In genomic region chr9:75739884-75740611, GRCh38 we compare ENCODE assay signal across 21 cellular contexts.
DNase-seq lines count a peak whose midpoint lies in the region; ATAC-seq and TF ChIP-seq lines count a peak whose summit lies in the region.
"Had no signal": no experiment of that assay in that cellular context is flagged by ENCODE, and none has a peak within 500 bp of the region (broad histone marks: within the 10 kb centered on the region; RNA-seq: fewer than 3 reads in every experiment).

No MANE protein-coding gene starts in this region.

- H3K9ac ChIP-seq in SK-N-MC (ENCODE audit: insufficient read length) = no peak overlapping the region
- H3K9ac ChIP-seq: BLaER1 treated with 17β-estradiol and CSF1 and Interleukin-3, amounts not matched to agents 10 nM and 100 nM; GM23248 had no signal

- H3K4me3 ChIP-seq in SK-N-MC = no peak overlapping the region
- H3K4me3 ChIP-seq in sigmoid colon = no peak overlapping the region
- H3K4me3 ChIP-seq in breast epithelium = no peak overlapping the region
- H3K4me3 ChIP-seq: BLaER1 treated with 17β-estradiol and CSF1 and Interleukin-3, amounts not matched to agents 10 nM and 100 nM; GM23248 had no signal

- no peaks in the 10 kb centered on the region for H3K9me3 ChIP-seq in SK-N-MC (ENCODE audit: low read depth, low read length)
- no peaks in the 10 kb centered on the region for H3K9me3 ChIP-seq in sigmoid colon
- H3K9me3 ChIP-seq in breast epithelium = peaks cover 0 to 4% of the 10 kb centered on the region in 2 donors

- peak; percentile 68 for ATAC-seq in left ventricle myocardium superior
- ATAC-seq in HG03196 (IDR thresholded peaks at IDR 0.05; ENCODE audit: unreplicated experiment) = no peak
- ATAC-seq: CD8-positive, alpha-beta T cell; HCT116; SK-N-SH treated with all-trans-retinoic acid at 6 μM for 48 hours had no signal

- H3K27me3 ChIP-seq in sigmoid colon (no peaks in the 10 kb centered on the region), breast epithelium (no peaks in the 10 kb centered on the region)
- H3K27me3 ChIP-seq: BLaER1 treated with 17β-estradiol and CSF1 and Interleukin-3, amounts not matched to agents 10 nM and 100 nM had no signal

- intact Hi-C loops in left ventricle myocardium superior (cut with micrococcal nuclease) (no loop called here), sigmoid colon (cut with DNase I) (no loop called here), breast epithelium (cut with DNase I; ENCODE audit: low total_unique reads) (no loop called here)

- TF ChIP-seq EP300 in sigmoid colon (IDR thresholded peaks at IDR 0.05) = no peak

- H3K27ac ChIP-seq in SK-N-MC (0 out of 2 replicates have a peak overlapping the region, but pooled peaks have one; percentile 14), sigmoid colon (no peak overlapping the region), breast epithelium (no peak overlapping the region)
- H3K27ac ChIP-seq: BLaER1 treated with 17β-estradiol and CSF1 and Interleukin-3, amounts not matched to agents 10 nM and 100 nM; GM23248 had no signal

- 73 to 81% methylated on average over 4 of the region's 4 CpGs for WGBS in sigmoid colon, 2 donors

- no peaks in the 10 kb centered on the region for H3K36me3 ChIP-seq in SK-N-MC (ENCODE audit: insufficient read depth, low read length)
- H3K36me3 ChIP-seq in sigmoid colon = no peaks in the 10 kb centered on the region
- no peaks in the 10 kb centered on the region for H3K36me3 ChIP-seq in breast epithelium
- H3K36me3 ChIP-seq: BLaER1 treated with 17β-estradiol and CSF1 and Interleukin-3, amounts not matched to agents 10 nM and 100 nM had no signal

- H3K4me1 ChIP-seq in sigmoid colon (no peaks in the 10 kb centered on the region), breast epithelium (no peaks in the 10 kb centered on the region)

- no peak for TF ChIP-seq POLR2A in sigmoid colon (IDR thresholded peaks at IDR 0.05)
- TF ChIP-seq POLR2A in breast epithelium (IDR thresholded peaks at IDR 0.05) = no peak

- DNase-seq in D341Med (ENCODE audit: low spot score) (peak; percentile 65), SK-N-MC (ENCODE audit: low read depth, low spot score) (peak; percentile 32), left ventricle myocardium superior (peak; percentile 34), sigmoid colon (peak; percentile 69), breast epithelium (ENCODE audit: low spot score in 2 of 2) (no peak), RPMI8226 (no peak)
- DNase-seq: CD8-positive, alpha-beta T cell; GM23248; IMR-90; MM.1S; NCI-H1092; NCI-H1436 treated with DMSO at 0.1 percent for 48 hours; NCI-H2029; NCI-H446 treated with DMSO at 0.1 percent for 48 hours; NCI-H69; NK-92 treated with Interleukin-12 subunit alpha and Interleukin-12 subunit beta, amount 100 ng/mL, for 24 hours; SHP77 treated with DMSO at 0.1 percent for 48 hours had no signal

- TF ChIP-seq CTCF in sigmoid colon (IDR thresholded peaks at IDR 0.05) (no peak), breast epithelium (IDR thresholded peaks at IDR 0.05) (no peak)

Comparison
In these comparisons a context has a peak if more than half of its experiments do, and no peak if none do; other contexts are left out.
1. DNase-seq: peak in D341Med (single experiment), SK-N-MC (single experiment), left ventricle myocardium superior (single experiment) and sigmoid colon (single experiment); none in breast epithelium (0 of 2) and RPMI8226 (single experiment).